In genomic region chr1:109908857-109909256, GRCh38 we compare ENCODE assay signal across 1 cellular context.
TF ChIP-seq lines count a peak whose summit lies in the region.

No MANE protein-coding gene starts in this region.

TF ChIP-seq in HepG2, 621 proteins besides CTCF, POLR2A, EP300 and RAD21:
- TF ChIP-seq GMEB1 (CRISPR knock-in tag; IDR thresholded peaks at IDR 0.05; ENCODE audit: borderline replicate concordance) = no peak
- no peak for TF ChIP-seq UBTF (CRISPR knock-in tag; IDR thresholded peaks at IDR 0.05)
- TF ChIP-seq RBFOX2 (IDR thresholded peaks at IDR 0.05; ENCODE audit: low read depth, low read length) = no peak
- TF ChIP-seq ARID4A (CRISPR knock-in tag; IDR thresholded peaks at IDR 0.05; ENCODE audit: borderline replicate concordance) = no peak
- TF ChIP-seq ZNF749 (CRISPR knock-in tag; IDR thresholded peaks at IDR 0.05; ENCODE audit: borderline replicate concordance) = no peak
- no peak for TF ChIP-seq DNMT1 (CRISPR knock-in tag; IDR thresholded peaks at IDR 0.05)
TF ChIP-seq in HepG2: peak in this region for 0.
